Comparison of ENCODE assay signal across 25 cellular contexts in genomic region chr1:223210786-223211115, GRCh38.
"Had no signal": no experiment of that assay in that cellular context is flagged by ENCODE, and none has a peak within 500 bp of the region (broad histone marks: within the 10 kb centered on the region; RNA-seq: fewer than 3 reads in every experiment).

No MANE protein-coding gene starts in this region.

- H3K9me3 ChIP-seq: colonic mucosa, esophagus muscularis mucosa, left ventricle myocardium inferior, lower lobe of right lung, prostate gland, sigmoid colon, spleen, thoracic aorta, transverse colon, upper lobe of right lung, uterus had no signal

- H3K4me3 ChIP-seq: colonic mucosa, esophagus muscularis mucosa, left ventricle myocardium inferior, lower lobe of right lung, prostate gland, sigmoid colon, skin epidermis, spleen, thoracic aorta, transverse colon, upper lobe of right lung, uterus had no signal

- ATAC-seq: left colon; lower lobe of right lung; naive thymus-derived CD8-positive, alpha-beta T cell; right cardiac atrium; stimulated activated memory B cell treated with anti-CD40 and anti-IgM and Interleukin-4, amounts not matched to agents 10 μg/mL and 1 μg/mL and 100 μg/mL, for 72 hours; stimulated activated naive CD8-positive, alpha-beta T cell treated with anti-CD3 and anti-CD28 coated beads, Interleukin-15, Interleukin-2, amounts not matched to agents 100 U/mL and 50 U/mL, for 24 hours; upper lobe of right lung had no signal

- H3K27ac ChIP-seq: colonic mucosa, esophagus muscularis mucosa, left ventricle myocardium inferior, lower lobe of right lung, prostate gland, sigmoid colon, skin epidermis, spleen, thoracic aorta, transverse colon, upper lobe of right lung, uterus had no signal

- H3K4me1 ChIP-seq: colonic mucosa, lower lobe of right lung, prostate gland, sigmoid colon, spleen, transverse colon, upper lobe of right lung, uterus had no signal

- H3K27me3 ChIP-seq: colonic mucosa, sigmoid colon, spleen, transverse colon, upper lobe of right lung, uterus had no signal

- DNase-seq: colonic mucosa; effector memory CD4-positive, alpha-beta T cell; hypothalamus; immature natural killer cell; kidney glomerular epithelial cell; left colon; left ventricle myocardium inferior; lower lobe of right lung; naive thymus-derived CD8-positive, alpha-beta T cell; nephron progenitor cell; nucleus accumbens; right cardiac atrium; sigmoid colon; spleen; stimulated activated CD4-positive, alpha-beta T cell treated with anti-CD3 and anti-CD28 coated beads, Interleukin-4, amount 100 ng/mL, for 4 hours; stimulated activated naive CD8-positive, alpha-beta T cell treated with anti-CD3 and anti-CD28 coated beads, Interleukin-15, Interleukin-2, amounts not matched to agents 100 U/mL and 50 U/mL, for 24 hours; substantia nigra; transverse colon; upper lobe of right lung; uterus had no signal

- H3K36me3 ChIP-seq: colonic mucosa, esophagus muscularis mucosa, left ventricle myocardium inferior, lower lobe of right lung, prostate gland, sigmoid colon, spleen, thoracic aorta, transverse colon, upper lobe of right lung, uterus had no signal
